14 cellular contexts compared by ENCODE assay signal in genomic region chr6:56357616-56358373, GRCh38.
A peak's percentile ranks its signal among the peaks of the same experiment; 100 is the strongest.
DNase-seq lines count a peak whose midpoint lies in the region; ATAC-seq, FAIRE-seq and TF ChIP-seq lines count a peak whose summit lies in the region.
"Had no signal": no experiment of that assay in that cellular context is flagged by ENCODE, and none has a peak within 500 bp of the region (broad histone marks: within the 10 kb centered on the region; RNA-seq: fewer than 3 reads in every experiment).

No MANE protein-coding gene starts in this region.

- FAIRE-seq in keratinocyte (lab: Jason Lieb, UNC) = peak; percentile 96

- CTCF ChIA-PET in SK-N-SH (lab: Yijun Ruan, JAX) = interaction anchor here (0.8 to 9.4 kb wide), 11 partner anchors 9 to 237 kb away, joined by 3 to 135 read pairs (median 5); no protein-coding TSS in a partner anchor
- CTCF ChIA-PET in activated naive CD4-positive, alpha-beta T cell treated with anti-CD3 and anti-CD28 coated beads for 36 hours (lab: Charles Lee) = interaction anchor here (0.6 to 2.5 kb wide), 7 partner anchors 46 to 563 kb away, joined by 3 to 15 read pairs (median 8); no protein-coding TSS in a partner anchor

- peaks cover 21% of the 10 kb centered on the region for H3K36me3 Mint-ChIP-seq in HFFc6 (ENCODE audit: low read depth)
- H3K36me3 Mint-ChIP-seq in activated naive CD4-positive, alpha-beta T cell treated with anti-CD3 and anti-CD28 coated beads for 36 hours (ENCODE audit: low read depth) = no peaks in the 10 kb centered on the region

- TF ChIP-seq RAD21 in SK-N-SH (IDR thresholded peaks at IDR 0.05; ENCODE audit: low read length) = no peak

- H3K9me2 ChIP-seq in SK-N-SH = no peaks in the 10 kb centered on the region

- peaks cover 41% of the 10 kb centered on the region for H3F3A ChIP-seq in SK-N-SH (replicated peaks; ENCODE audit: insufficient read depth)

- H3K36me3 ChIP-seq in SK-N-SH (replicated peaks in 1 of 2; ENCODE audit: control insufficient read depth in 1 of 2, insufficient read depth in 2 of 2, low read length in 1 of 2) (peaks cover 0 to 4% of the 10 kb centered on the region in 2 experiments), keratinocyte (ENCODE audit: control insufficient read depth in 2 of 2, extremely low read depth in 1 of 2, insufficient read depth in 2 of 2, low read length in 2 of 2) (no peaks in the 10 kb centered on the region), WERI-Rb-1 (no peaks in the 10 kb centered on the region)
- H3K36me3 ChIP-seq: Peyer's patch had no signal

- peak overlapping the region; percentile 35 for H3K4me2 ChIP-seq in SK-N-SH
- H3K4me2 ChIP-seq in keratinocyte (ENCODE audit: control insufficient read depth, extremely low read depth, insufficient read depth, low read depth, low read length) = peak overlapping the region; percentile 33
- H3K4me2 ChIP-seq: hepatocyte had no signal

- H3K27ac ChIP-seq in SK-N-SH (ENCODE audit: low read depth in 2 of 2, low read length in 1 of 2) (peak overlapping the region; percentile 60 to 67; a peak in 3 of 4 replicates), keratinocyte (ENCODE audit: control insufficient read depth, insufficient read depth, low read length) (no peak overlapping the region), WERI-Rb-1 (no peak overlapping the region)
- H3K27ac ChIP-seq: C4-2B, hepatocyte, Peyer's patch had no signal

- no peaks in the 10 kb centered on the region for H3K79me2 ChIP-seq in SK-N-SH (ENCODE audit: insufficient read depth)
- H3K79me2 ChIP-seq in keratinocyte (ENCODE audit: control insufficient read depth, insufficient read depth, low read length) = no peaks in the 10 kb centered on the region
- H3K79me2 ChIP-seq: hepatocyte had no signal

- intact Hi-C loops in activated naive CD4-positive, alpha-beta T cell treated with anti-CD3 and anti-CD28 coated beads for 36 hours (cut with micrococcal nuclease) = no loop called here

- peaks cover 19% of the 10 kb centered on the region for H3K9me3 Mint-ChIP-seq in HFFc6
- H3K9me3 Mint-ChIP-seq in activated naive CD4-positive, alpha-beta T cell treated with anti-CD3 and anti-CD28 coated beads for 36 hours = peaks cover 2% of the 10 kb centered on the region

- no peaks in the 10 kb centered on the region for H3K9me1 ChIP-seq in keratinocyte (ENCODE audit: control insufficient read depth, extremely low read depth, insufficient read depth, low read length)

- no peak for ATAC-seq in HG02588 (IDR thresholded peaks at IDR 0.05; ENCODE audit: unreplicated experiment)
- ATAC-seq: left ventricle myocardium superior had no signal

- TF ChIP-seq CTCF in GM12865 (IDR thresholded peaks at IDR 0.05; ENCODE audit: insufficient read depth, low read depth, low read length, missing control alignments) = no peak
- no peak for TF ChIP-seq CTCF in HFFc6 (IDR thresholded peaks at IDR 0.05)
- TF ChIP-seq CTCF in SK-N-SH (IDR thresholded peaks at IDR 0.05) = no peak
- TF ChIP-seq CTCF in keratinocyte (optimal IDR thresholded peaks at IDR 0.05 in 1 of 3, IDR thresholded peaks at IDR 0.05 in 1 of 3, conservative IDR thresholded peaks at IDR 0.05 in 1 of 3; ENCODE audit: extremely low read depth in 1 of 3, insufficient read depth in 2 of 3, low read length in 3 of 3) = no peak
- TF ChIP-seq CTCF in WERI-Rb-1 (IDR thresholded peaks at IDR 0.05; ENCODE audit: low read depth, low read length) = no peak

- peak overlapping the region; percentile 16; the same call in 1 of the 2 replicates for H3K27ac Mint-ChIP-seq in HFFc6
- H3K27ac Mint-ChIP-seq in activated naive CD4-positive, alpha-beta T cell treated with anti-CD3 and anti-CD28 coated beads for 36 hours = no peak overlapping the region

- H2AFZ ChIP-seq in SK-N-SH (ENCODE audit: low read depth) (no peak overlapping the region; the same call in 1 of the 2 replicates), keratinocyte (ENCODE audit: control insufficient read depth, low read length) (no peak overlapping the region)
- H2AFZ ChIP-seq: hepatocyte had no signal

- dilution Hi-C loops in keratinocyte (cut with MboI; ENCODE audit: extremely low pct_ligation_motif_present, low sequenced_read_pairs) = loop anchor here (25.0 kb wide), 1 partner anchor 105 kb away; no protein-coding TSS in a partner anchor

- H3K4me3 ChIP-seq in GM12865 (ENCODE audit: low read depth, low read length) = no peak overlapping the region
- H3K4me3 ChIP-seq in SK-N-SH (ENCODE audit: low read depth in 2 of 2, low read length in 1 of 2) = no peak overlapping the region
- H3K4me3 ChIP-seq in keratinocyte (ENCODE audit: control insufficient read depth in 2 of 3, extremely low read depth in 1 of 3, insufficient read depth in 2 of 3, low read depth in 1 of 3, low read length in 3 of 3) = no peak overlapping the region
- H3K4me3 ChIP-seq in WERI-Rb-1 (ENCODE audit: low read depth, low read length) = no peak overlapping the region
- H3K4me3 ChIP-seq: hepatocyte, Peyer's patch had no signal

- H4K20me1 ChIP-seq in SK-N-SH (ENCODE audit: insufficient read depth) (no peaks in the 10 kb centered on the region), keratinocyte (ENCODE audit: control insufficient read depth, extremely low read depth, insufficient read depth, low read length) (no peaks in the 10 kb centered on the region)

- peaks cover 2% of the 10 kb centered on the region for H3K27me3 Mint-ChIP-seq in HFFc6 (ENCODE audit: insufficient read depth)
- H3K27me3 Mint-ChIP-seq in activated naive CD4-positive, alpha-beta T cell treated with anti-CD3 and anti-CD28 coated beads for 36 hours (ENCODE audit: low read depth) = no peaks in the 10 kb centered on the region

- 27% methylated on average over 6 of the region's 6 CpGs for WGBS in SK-N-SH (ENCODE audit: low lambda C conversion rate)

- H3K27me3 ChIP-seq in SK-N-SH (ENCODE audit: insufficient read depth) (no peaks in the 10 kb centered on the region), keratinocyte (ENCODE audit: control insufficient read depth, extremely low read depth, insufficient read depth, low read length) (no peaks in the 10 kb centered on the region), WERI-Rb-1 (ENCODE audit: insufficient read depth, low read depth, severe bottlenecking) (no peaks in the 10 kb centered on the region)
- H3K27me3 ChIP-seq: hepatocyte, Peyer's patch had no signal

- H3K4me3 Mint-ChIP-seq in HFFc6 = no peak overlapping the region; the same call in 1 of the 2 replicates
- H3K4me3 Mint-ChIP-seq in activated naive CD4-positive, alpha-beta T cell treated with anti-CD3 and anti-CD28 coated beads for 36 hours = no peak overlapping the region

- TF ChIP-seq EP300 in SK-N-SH (IDR thresholded peaks at IDR 0.05; ENCODE audit: borderline replicate concordance in 1 of 2, low read depth in 1 of 2, low read length in 1 of 2) = peak in 1 of 2 experiments; percentile 98; a peak in 2 of 4 replicates

- H3K9me3 ChIP-seq in SK-N-SH (no peaks in the 10 kb centered on the region; the same call in 1 of the 2 replicates), keratinocyte (ENCODE audit: control insufficient read depth, low read depth, low read length) (no peaks in the 10 kb centered on the region), WERI-Rb-1 (ENCODE audit: severe bottlenecking) (no peaks in the 10 kb centered on the region)
- H3K9me3 ChIP-seq: Peyer's patch had no signal

- H3K9ac ChIP-seq in SK-N-SH (peak overlapping the region; percentile 13; the same call in 1 of the 2 replicates), keratinocyte (ENCODE audit: control insufficient read depth, extremely low read depth, insufficient read depth, low read length) (no peak overlapping the region)

- POLR2A ChIA-PET in SK-N-SH (lab: Yijun Ruan, JAX) = no interaction called here

- DNase-seq in GM12865 (ENCODE audit: low read depth) = peak; percentile 14
- DNase-seq in HFFc6 = peak; percentile 55
- no peak for DNase-seq in SK-N-SH
- DNase-seq in keratinocyte (ENCODE audit: low read depth, low spot score) = no peak
- no peak for DNase-seq in activated naive CD4-positive, alpha-beta T cell treated with anti-CD3 and anti-CD28 coated beads for 36 hours
- DNase-seq in occipital lobe (lab: John Stamatoyannopoulos, UW) = no peak
- DNase-seq in WERI-Rb-1 = no peak
- DNase-seq: activated CD4-positive, alpha-beta T cell treated with anti-CD3 and anti-CD28 coated beads, Interleukin-2, amount 50 U/mL, for 4 hours; central memory CD4-positive, alpha-beta T cell; left ventricle myocardium superior; Peyer's patch had no signal

- peaks cover 46% of the 10 kb centered on the region for H3K4me1 Mint-ChIP-seq in HFFc6 (ENCODE audit: low read depth)
- no peaks in the 10 kb centered on the region for H3K4me1 Mint-ChIP-seq in activated naive CD4-positive, alpha-beta T cell treated with anti-CD3 and anti-CD28 coated beads for 36 hours (ENCODE audit: low read depth)

- H3K4me1 ChIP-seq in SK-N-SH (ENCODE audit: control insufficient read depth in 1 of 2, insufficient read depth in 2 of 2, low read depth in 1 of 2, low read length in 1 of 2) (peaks cover 9 to 30% of the 10 kb centered on the region in 2 experiments), keratinocyte (ENCODE audit: control insufficient read depth, extremely low read depth, insufficient read depth, low read length) (peaks cover 16% of the 10 kb centered on the region)
- H3K4me1 ChIP-seq: Peyer's patch had no signal

TF ChIP-seq in SK-N-SH, 30 proteins besides CTCF, POLR2A, EP300 and RAD21 (continues in another document):
- TF ChIP-seq RXRA (IDR thresholded peaks at IDR 0.05; ENCODE audit: borderline replicate concordance, low read depth) = peak; percentile 61; the same call in 1 of the 2 replicates
- peak; percentile 87 for TF ChIP-seq JUND (IDR thresholded peaks at IDR 0.05)
- TF ChIP-seq NFIC (IDR thresholded peaks at IDR 0.05; ENCODE audit: borderline replicate concordance) = peak; percentile 84
- TF ChIP-seq, protein P1, sequence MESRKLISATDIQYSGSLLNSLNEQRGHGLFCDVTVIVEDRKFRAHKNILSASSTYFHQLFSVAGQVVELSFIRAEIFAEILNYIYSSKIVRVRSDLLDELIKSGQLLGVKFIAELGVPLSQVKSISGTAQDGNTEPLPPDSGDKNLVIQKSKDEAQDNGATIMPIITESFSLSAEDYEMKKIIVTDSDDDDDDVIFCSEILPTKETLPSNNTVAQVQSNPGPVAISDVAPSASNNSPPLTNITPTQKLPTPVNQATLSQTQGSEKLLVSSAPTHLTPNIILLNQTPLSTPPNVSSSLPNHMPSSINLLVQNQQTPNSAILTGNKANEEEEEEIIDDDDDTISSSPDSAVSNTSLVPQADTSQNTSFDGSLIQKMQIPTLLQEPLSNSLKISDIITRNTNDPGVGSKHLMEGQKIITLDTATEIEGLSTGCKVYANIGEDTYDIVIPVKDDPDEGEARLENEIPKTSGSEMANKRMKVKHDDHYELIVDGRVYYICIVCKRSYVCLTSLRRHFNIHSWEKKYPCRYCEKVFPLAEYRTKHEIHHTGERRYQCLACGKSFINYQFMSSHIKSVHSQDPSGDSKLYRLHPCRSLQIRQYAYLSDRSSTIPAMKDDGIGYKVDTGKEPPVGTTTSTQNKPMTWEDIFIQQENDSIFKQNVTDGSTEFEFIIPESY (IDR thresholded peaks at IDR 0.05; ENCODE audit: borderline replicate concordance, low read depth) = peak; percentile 55; the same call in 1 of the 2 replicates
- TF ChIP-seq, protein P2, sequence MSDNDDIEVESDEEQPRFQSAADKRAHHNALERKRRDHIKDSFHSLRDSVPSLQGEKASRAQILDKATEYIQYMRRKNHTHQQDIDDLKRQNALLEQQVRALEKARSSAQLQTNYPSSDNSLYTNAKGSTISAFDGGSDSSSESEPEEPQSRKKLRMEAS (IDR thresholded peaks at IDR 0.05; ENCODE audit: low read depth) = peak; percentile 59; the same call in 1 of the 2 replicates

Comparison
In these comparisons a context has a peak if more than half of its experiments do, and no peak if none do; other contexts are left out.
1. DNase-seq: peak in GM12865 (single experiment) and HFFc6 (single experiment); none in SK-N-SH (single experiment), keratinocyte (single experiment), activated naive CD4-positive, alpha-beta T cell treated with anti-CD3 and anti-CD28 coated beads for 36 hours (single experiment), occipital lobe (single experiment) and WERI-Rb-1 (single experiment).
2. H3K27ac ChIP-seq: peak in SK-N-SH (2 of 2); none in keratinocyte (single experiment) and WERI-Rb-1 (single experiment).